ENCODE assay signal across 31 cellular contexts in the genomic region with DNA sequence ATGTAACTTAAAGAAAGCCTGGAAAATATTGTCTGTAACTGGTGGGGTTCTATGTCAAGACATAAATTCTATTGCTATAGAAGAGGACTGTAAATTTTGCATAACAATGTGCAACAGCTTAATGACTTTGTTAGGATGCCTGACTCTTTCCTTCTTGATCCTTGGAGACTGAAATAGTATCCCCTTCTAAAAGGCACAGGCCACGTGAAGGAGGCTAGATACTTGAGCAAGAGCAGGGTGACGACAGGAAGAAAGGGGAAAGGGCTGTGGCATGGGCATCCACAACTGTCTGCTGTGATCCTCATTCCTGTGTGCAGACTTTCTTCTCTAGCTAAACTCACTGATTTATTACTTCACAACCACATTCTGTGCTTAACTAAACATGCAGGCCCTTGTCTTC.
"Had no signal": no experiment of that assay in that cellular context is flagged by ENCODE, and none has a peak within 500 bp of the region (broad histone marks: within the 10 kb centered on the region; RNA-seq: fewer than 3 reads in every experiment).

No MANE protein-coding gene starts in this region.

- H3K4me3 ChIP-seq: heart right ventricle, left lung, lower lobe of right lung, mucosa of descending colon, suprapubic skin, tibial artery, upper lobe of right lung had no signal

- H3K4me1 ChIP-seq: heart right ventricle, left lung, lower lobe of right lung, suprapubic skin, tibial artery, upper lobe of right lung had no signal

- ATAC-seq: activated CD4-positive, alpha-beta T cell treated with anti-CD3 and anti-CD28 coated beads for 36 hours; activated CD8-positive, alpha-beta memory T cell treated with anti-CD3 and anti-CD28 coated beads, Interleukin-2, amount 10 ng/mL, durations not matched to agents 7 days and 5 days; activated CD8-positive, alpha-beta T cell treated with anti-CD3 and anti-CD28 coated beads, Interleukin-2, amount 10 ng/mL, durations not matched to agents 7 days and 5 days; activated naive CD8-positive, alpha-beta T cell treated with anti-CD3 and anti-CD28 coated beads, Interleukin-2, amount 50 U/mL, for 24 hours; esophagus mucosa; heart right ventricle; left lung; lower lobe of right lung; mucosa of descending colon; natural killer cell treated with Interleukin-12 subunit alpha and Interleukin-12 subunit beta and Interleukin-15 and Interleukin-18, amount 100 ng/mL, for 72 hours; right cardiac atrium; stimulated activated naive B cell treated with anti-CD40 and anti-IgM and Interleukin-4, amounts not matched to agents 10 μg/mL and 1 μg/mL and 100 μg/mL, for 72 hours; T-helper 17 cell; upper lobe of right lung had no signal

- H3K27me3 Mint-ChIP-seq: activated CD4-positive, alpha-beta T cell treated with anti-CD3 and anti-CD28 coated beads for 36 hours; activated CD8-positive, alpha-beta memory T cell treated with anti-CD3 and anti-CD28 coated beads, Interleukin-2, amount 10 ng/mL, durations not matched to agents 7 days and 5 days; activated naive CD4-positive, alpha-beta T cell treated with anti-CD3 and anti-CD28 coated beads, Interleukin-2, amount 50 U/mL, for 24 hours; activated naive CD8-positive, alpha-beta T cell treated with anti-CD3 and anti-CD28 coated beads, Interleukin-2, amount 50 U/mL, for 24 hours; central memory CD8-positive, alpha-beta T cell; dendritic cell treated with granulocyte-macrophage colony-stimulating factor and Interleukin-4, amounts not matched to agents 40 ng/mL and 50 ng/mL, for 4 days; natural killer cell treated with Interleukin-12 subunit alpha and Interleukin-12 subunit beta and Interleukin-15 and Interleukin-18, amount 100 ng/mL, for 72 hours; stimulated activated naive B cell treated with anti-CD40 and anti-IgM and Interleukin-4, amounts not matched to agents 10 μg/mL and 1 μg/mL and 100 μg/mL, for 72 hours; T-helper 17 cell had no signal

- H3K27ac Mint-ChIP-seq: activated CD4-positive, alpha-beta T cell treated with anti-CD3 and anti-CD28 coated beads for 36 hours; activated CD8-positive, alpha-beta memory T cell treated with anti-CD3 and anti-CD28 coated beads, Interleukin-2, amount 10 ng/mL, durations not matched to agents 7 days and 5 days; activated CD8-positive, alpha-beta T cell treated with anti-CD3 and anti-CD28 coated beads, Interleukin-2, amount 10 ng/mL, durations not matched to agents 7 days and 5 days; activated naive CD4-positive, alpha-beta T cell treated with anti-CD3 and anti-CD28 coated beads, Interleukin-2, amount 50 U/mL, for 24 hours; activated naive CD8-positive, alpha-beta T cell treated with anti-CD3 and anti-CD28 coated beads, Interleukin-2, amount 50 U/mL, for 24 hours; activated T-helper 2 cell treated with anti-CD3 and anti-CD28 coated beads, Interferon-gamma antibody, Interleukin-2, Interleukin-4, amounts not matched to agents 10 μg/mL and 5 μg/mL and 100 μg/mL, durations not matched to agents 14 hours and 24 hours and 36 hours; dendritic cell treated with granulocyte-macrophage colony-stimulating factor and Interleukin-4, amounts not matched to agents 40 ng/mL and 50 ng/mL, for 4 days; endodermal cell; natural killer cell treated with Interleukin-12 subunit alpha and Interleukin-12 subunit beta and Interleukin-15 and Interleukin-18, amount 100 ng/mL, for 72 hours; stimulated activated naive B cell treated with anti-CD40 and anti-IgM and Interleukin-4, amounts not matched to agents 10 μg/mL and 1 μg/mL and 100 μg/mL, for 72 hours; T-helper 17 cell had no signal

- H3K27ac ChIP-seq: heart right ventricle, left lung, lower lobe of right lung, suprapubic skin, tibial artery, upper lobe of right lung had no signal

- H3K4me1 Mint-ChIP-seq: activated CD4-positive, alpha-beta T cell treated with anti-CD3 and anti-CD28 coated beads for 36 hours; activated CD8-positive, alpha-beta memory T cell treated with anti-CD3 and anti-CD28 coated beads, Interleukin-2, amount 10 ng/mL, durations not matched to agents 7 days and 5 days; activated naive CD4-positive, alpha-beta T cell treated with anti-CD3 and anti-CD28 coated beads, Interleukin-2, amount 50 U/mL, for 24 hours; activated naive CD8-positive, alpha-beta T cell treated with anti-CD3 and anti-CD28 coated beads, Interleukin-2, amount 50 U/mL, for 24 hours; central memory CD8-positive, alpha-beta T cell; endodermal cell; stimulated activated naive B cell treated with anti-CD40 and anti-IgM and Interleukin-4, amounts not matched to agents 10 μg/mL and 1 μg/mL and 100 μg/mL, for 72 hours; T-helper 17 cell had no signal

- H3K36me3 ChIP-seq: heart right ventricle, left lung, lower lobe of right lung, suprapubic skin, tibial artery, upper lobe of right lung had no signal

- H3K9me3 ChIP-seq: lower lobe of right lung, mucosa of descending colon, suprapubic skin, tibial artery, upper lobe of right lung had no signal

- H3K36me3 Mint-ChIP-seq: activated CD8-positive, alpha-beta memory T cell treated with anti-CD3 and anti-CD28 coated beads, Interleukin-2, amount 10 ng/mL, durations not matched to agents 7 days and 5 days; activated naive CD4-positive, alpha-beta T cell treated with anti-CD3 and anti-CD28 coated beads, Interleukin-2, amount 50 U/mL, for 24 hours; natural killer cell treated with Interleukin-12 subunit alpha and Interleukin-12 subunit beta and Interleukin-15 and Interleukin-18, amount 100 ng/mL, for 72 hours; stimulated activated naive B cell treated with anti-CD40 and anti-IgM and Interleukin-4, amounts not matched to agents 10 μg/mL and 1 μg/mL and 100 μg/mL, for 72 hours had no signal

- H3K27me3 ChIP-seq: heart right ventricle, left lung, suprapubic skin, tibial artery, upper lobe of right lung had no signal

- DNase-seq: activated CD4-positive, alpha-beta T cell treated with anti-CD3 and anti-CD28 coated beads for 36 hours; activated CD8-positive, alpha-beta memory T cell treated with anti-CD3 and anti-CD28 coated beads, Interleukin-2, amount 10 ng/mL, durations not matched to agents 7 days and 5 days; activated CD8-positive, alpha-beta T cell treated with anti-CD3 and anti-CD28 coated beads, Interleukin-2, amount 10 ng/mL, durations not matched to agents 7 days and 5 days; activated naive CD8-positive, alpha-beta T cell treated with anti-CD3 and anti-CD28 coated beads, Interleukin-2, amount 50 U/mL, for 24 hours; activated T-cell treated with anti-CD3 and anti-CD28 coated beads, Interleukin-2, amount 50 U/mL, for 48 hours; endodermal cell; foreskin fibroblast; heart right ventricle; left lung; lower lobe of right lung; mesendoderm; mucosa of descending colon; nucleus accumbens; right cardiac atrium; small intestine; stimulated activated CD4-positive, alpha-beta T cell treated with anti-CD3 and anti-CD28 coated beads, Interleukin-1b, Interleukin-23, amount 100 ng/mL, for 48 hours; stimulated activated CD4-positive, alpha-beta T cell treated with anti-CD3 and anti-CD28 coated beads, Interleukin-4, amount 100 ng/mL, for 4 hours; stimulated activated CD8-positive, alpha-beta memory T cell treated with anti-CD3 and anti-CD28 coated beads, Interleukin-4, amount 100 ng/mL, for 48 hours; stimulated activated naive B cell treated with anti-CD40 and anti-IgM and Interleukin-4, amounts not matched to agents 10 μg/mL and 1 μg/mL and 100 μg/mL, for 72 hours; T-helper 17 cell; T1000; tibial artery; upper lobe of right lung had no signal

- FAIRE-seq: bronchial epithelial cell, small intestine had no signal

- H3K9me3 Mint-ChIP-seq: activated naive CD4-positive, alpha-beta T cell treated with anti-CD3 and anti-CD28 coated beads, Interleukin-2, amount 50 U/mL, for 24 hours; endodermal cell had no signal

- H3K4me3 Mint-ChIP-seq: activated CD4-positive, alpha-beta T cell treated with anti-CD3 and anti-CD28 coated beads for 36 hours; activated CD8-positive, alpha-beta memory T cell treated with anti-CD3 and anti-CD28 coated beads, Interleukin-2, amount 10 ng/mL, durations not matched to agents 7 days and 5 days; activated CD8-positive, alpha-beta T cell treated with anti-CD3 and anti-CD28 coated beads, Interleukin-2, amount 10 ng/mL, durations not matched to agents 7 days and 5 days; activated naive CD4-positive, alpha-beta T cell treated with anti-CD3 and anti-CD28 coated beads, Interleukin-2, amount 50 U/mL, for 24 hours; activated naive CD8-positive, alpha-beta T cell treated with anti-CD3 and anti-CD28 coated beads, Interleukin-2, amount 50 U/mL, for 24 hours; central memory CD8-positive, alpha-beta T cell; dendritic cell treated with granulocyte-macrophage colony-stimulating factor and Interleukin-4, amounts not matched to agents 40 ng/mL and 50 ng/mL, for 4 days; endodermal cell; natural killer cell treated with Interleukin-12 subunit alpha and Interleukin-12 subunit beta and Interleukin-15 and Interleukin-18, amount 100 ng/mL, for 72 hours; stimulated activated naive B cell treated with anti-CD40 and anti-IgM and Interleukin-4, amounts not matched to agents 10 μg/mL and 1 μg/mL and 100 μg/mL, for 72 hours; T-helper 17 cell had no signal
